In the genomic region with DNA sequence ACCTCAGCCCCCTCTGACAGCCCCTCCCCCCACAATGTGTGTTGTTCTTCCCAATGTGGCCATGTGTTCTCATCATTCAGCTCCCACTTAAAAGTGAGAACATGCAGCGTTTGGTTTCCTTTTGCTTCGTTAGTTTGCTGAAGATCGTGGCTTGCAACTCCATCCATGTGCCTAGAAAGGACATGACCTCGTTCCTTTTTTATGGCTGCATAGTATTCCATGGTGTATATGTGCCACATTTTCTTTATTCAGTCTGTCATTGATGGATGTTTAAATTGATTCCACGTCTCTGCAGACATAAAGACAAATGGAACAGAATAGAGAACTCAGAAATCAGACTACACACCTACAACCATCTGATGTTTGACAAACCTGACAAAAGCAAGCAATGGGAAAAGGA, we compare ENCODE assay signal across 40 cellular contexts. TPM values are rescaled to one million over a fixed set of nuclear protein-coding genes. Genes with fewer than 3 reads are reported as not detected.
"Had no signal": no experiment of that assay in that cellular context is flagged by ENCODE, and none has a peak within 500 bp of the region (broad histone marks: within the 10 kb centered on the region; RNA-seq: fewer than 3 reads in every experiment).

No MANE protein-coding gene starts in this region.

- H3K4me3 Mint-ChIP-seq: activated B cell treated with CpG ODN at 0.5 μM for 24 hours; activated CD4-positive, alpha-beta memory T cell treated with anti-CD3 and anti-CD28 coated beads for 36 hours; activated CD4-positive, alpha-beta T cell treated with anti-CD3 and anti-CD28 coated beads, Interleukin-2, amount 10 ng/mL, durations not matched to agents 24 days and 14 days; activated CD8-positive, alpha-beta T cell treated with anti-CD3 and anti-CD28 coated beads for 36 hours; activated naive CD4-positive, alpha-beta T cell treated with anti-CD3 and anti-CD28 coated beads for 36 hours; activated naive CD8-positive, alpha-beta T cell treated with anti-CD3 and anti-CD28 coated beads, Interleukin-2, amount 10 ng/mL, durations not matched to agents 7 days and 5 days; activated naive CD8-positive, alpha-beta T cell treated with anti-CD3 and anti-CD28 coated beads, Interleukin-2, amount 50 U/mL, for 24 hours; activated T-cell treated with anti-CD3 and anti-CD28 coated beads, Interleukin-2, amount 50 U/mL, for 4 hours; activated T-cell treated with anti-CD3 and anti-CD28 coated beads, Interleukin-2, amount 50 U/mL, for 72 hours; activated T-helper 1 cell treated with anti-CD3 and anti-CD28 coated beads, Interleukin-12 subunit alpha, Interleukin-12 subunit beta, Interleukin-2, Interleukin-4 antibody, amounts not matched to agents 30 ng/mL and 10 ng/mL and 1 ng/mL, durations not matched to agents 14 hours and 24 hours and 36 hours; activated T-helper 17 cell treated with anti-CD3 and anti-CD28 coated beads, Interleukin-2, amount 50 U/mL, for 72 hours; T-helper 1 cell treated with Interleukin-12 subunit alpha and Interleukin-12 subunit beta and Interleukin-4 antibody, amounts not matched to agents 30 μg/mL and 1 μg/mL, for 36 hours; T-helper 2 cell treated with Interferon-gamma antibody and Interleukin-4, amounts not matched to agents 5 μg/mL and 100 μg/mL, for 36 hours had no signal

- FAIRE-seq: TTC549 had no signal

- H3K27ac Mint-ChIP-seq: activated B cell treated with CpG ODN at 0.5 μM for 24 hours; activated CD4-positive, alpha-beta memory T cell treated with anti-CD3 and anti-CD28 coated beads for 36 hours; activated CD4-positive, alpha-beta T cell treated with anti-CD3 and anti-CD28 coated beads, Interleukin-2, amount 10 ng/mL, durations not matched to agents 24 days and 14 days; activated CD8-positive, alpha-beta T cell treated with anti-CD3 and anti-CD28 coated beads for 36 hours; activated naive CD4-positive, alpha-beta T cell treated with anti-CD3 and anti-CD28 coated beads for 36 hours; activated naive CD4-positive, alpha-beta T cell treated with anti-CD3 and anti-CD28 coated beads, Interleukin-2, amount 50 U/mL, for 72 hours; activated naive CD8-positive, alpha-beta T cell treated with anti-CD3 and anti-CD28 coated beads, Interleukin-2, amount 10 ng/mL, durations not matched to agents 7 days and 5 days; activated naive CD8-positive, alpha-beta T cell treated with anti-CD3 and anti-CD28 coated beads, Interleukin-2, amount 50 U/mL, for 24 hours; activated T-cell treated with anti-CD3 and anti-CD28 coated beads, Interleukin-2, amount 50 U/mL, for 72 hours; activated T-helper 1 cell treated with anti-CD3 and anti-CD28 coated beads, Interleukin-12 subunit alpha, Interleukin-12 subunit beta, Interleukin-2, Interleukin-4 antibody, amounts not matched to agents 30 ng/mL and 10 ng/mL and 1 ng/mL, durations not matched to agents 14 hours and 24 hours and 36 hours; activated T-helper 17 cell treated with anti-CD3 and anti-CD28 coated beads, Interleukin-2, amount 50 U/mL, for 72 hours; T-helper 1 cell treated with Interleukin-12 subunit alpha and Interleukin-12 subunit beta and Interleukin-4 antibody, amounts not matched to agents 30 μg/mL and 1 μg/mL, for 36 hours; T-helper 2 cell treated with Interferon-gamma antibody and Interleukin-4, amounts not matched to agents 5 μg/mL and 100 μg/mL, for 36 hours had no signal

- H3K27me3 ChIP-seq: ascending aorta, body of pancreas, brain microvascular endothelial cell had no signal

- H3K9me3 Mint-ChIP-seq: activated B cell treated with CpG ODN at 0.5 μM for 24 hours; activated CD8-positive, alpha-beta T cell treated with anti-CD3 and anti-CD28 coated beads for 36 hours; activated naive CD4-positive, alpha-beta T cell treated with anti-CD3 and anti-CD28 coated beads, Interleukin-2, amount 50 U/mL, for 72 hours; activated naive CD8-positive, alpha-beta T cell treated with anti-CD3 and anti-CD28 coated beads, Interleukin-2, amount 10 ng/mL, durations not matched to agents 7 days and 5 days; activated naive CD8-positive, alpha-beta T cell treated with anti-CD3 and anti-CD28 coated beads, Interleukin-2, amount 50 U/mL, for 24 hours; activated T-cell treated with anti-CD3 and anti-CD28 coated beads, Interleukin-2, amount 50 U/mL, for 4 hours; activated T-cell treated with anti-CD3 and anti-CD28 coated beads, Interleukin-2, amount 50 U/mL, for 72 hours; activated T-helper 1 cell treated with anti-CD3 and anti-CD28 coated beads, Interleukin-12 subunit alpha, Interleukin-12 subunit beta, Interleukin-2, Interleukin-4 antibody, amounts not matched to agents 30 ng/mL and 10 ng/mL and 1 ng/mL, durations not matched to agents 14 hours and 24 hours and 36 hours; activated T-helper 17 cell treated with anti-CD3 and anti-CD28 coated beads, Interleukin-2, amount 50 U/mL, for 72 hours; T-helper 1 cell treated with Interleukin-12 subunit alpha and Interleukin-12 subunit beta and Interleukin-4 antibody, amounts not matched to agents 30 μg/mL and 1 μg/mL, for 36 hours; T-helper 2 cell treated with Interferon-gamma antibody and Interleukin-4, amounts not matched to agents 5 μg/mL and 100 μg/mL, for 36 hours had no signal

- DNase-seq: activated B cell treated with CpG ODN at 0.5 μM for 24 hours; activated CD4-positive, alpha-beta memory T cell treated with anti-CD3 and anti-CD28 coated beads for 36 hours; activated CD4-positive, alpha-beta T cell treated with anti-CD3 and anti-CD28 coated beads for 4 hours; activated CD4-positive, alpha-beta T cell treated with anti-CD3 and anti-CD28 coated beads, Interleukin-2, amount 10 ng/mL, durations not matched to agents 24 days and 14 days; activated CD4-positive, alpha-beta T cell treated with anti-CD3 and anti-CD28 coated beads, Interleukin-2, amount 50 U/mL, for 1 hour; activated CD4-positive, alpha-beta T cell treated with anti-CD3 and anti-CD28 coated beads, Interleukin-2, amount 50 U/mL, for 4 hours; activated CD4-positive, CD25-positive, alpha-beta regulatory T cell treated with anti-CD3 and anti-CD28 coated beads, Interleukin-2, amount 50 U/mL, for 72 hours; activated CD8-positive, alpha-beta memory T cell treated with anti-CD3 and anti-CD28 coated beads, Interleukin-2, amount 50 U/mL, for 4 hours; activated CD8-positive, alpha-beta T cell treated with anti-CD3 and anti-CD28 coated beads for 36 hours; activated effector memory CD4-positive, alpha-beta T cell treated with anti-CD3 and anti-CD28 coated beads, Interleukin-2, amount 50 U/mL, for 16 hours; activated gamma-delta T cell treated with Interleukin-2 at 50 U/mL for 16 hours; activated naive CD4-positive, alpha-beta T cell; activated naive CD4-positive, alpha-beta T cell treated with anti-CD3 and anti-CD28 coated beads for 36 hours; activated naive CD4-positive, alpha-beta T cell treated with anti-CD3 and anti-CD28 coated beads, Interleukin-2, amount 50 U/mL, for 16 hours; activated naive CD8-positive, alpha-beta T cell treated with anti-CD3 and anti-CD28 coated beads, Interleukin-2, amount 10 ng/mL, durations not matched to agents 7 days and 5 days; activated naive CD8-positive, alpha-beta T cell treated with anti-CD3 and anti-CD28 coated beads, Interleukin-2, amount 50 U/mL, for 24 hours; activated T-cell treated with anti-CD3 and anti-CD28 coated beads for 4 hours; activated T-cell treated with anti-CD3 and anti-CD28 coated beads, Interleukin-2, amount 50 U/mL, for 1 hour; activated T-cell treated with anti-CD3 and anti-CD28 coated beads, Interleukin-2, amount 50 U/mL, for 4 hours; activated T-cell treated with anti-CD3 and anti-CD28 coated beads, Interleukin-2, amount 50 U/mL, for 72 hours; amygdala; anterior cingulate cortex; body of pancreas; brain microvascular endothelial cell; central memory CD4-positive, alpha-beta T cell; T-helper 1 cell; T-helper 2 cell; T-helper 9 cell had no signal

- H3K27me3 Mint-ChIP-seq: activated B cell treated with CpG ODN at 0.5 μM for 24 hours; activated CD4-positive, alpha-beta memory T cell treated with anti-CD3 and anti-CD28 coated beads for 36 hours; activated CD4-positive, alpha-beta T cell treated with anti-CD3 and anti-CD28 coated beads, Interleukin-2, amount 10 ng/mL, durations not matched to agents 24 days and 14 days; activated CD8-positive, alpha-beta T cell treated with anti-CD3 and anti-CD28 coated beads for 36 hours; activated naive CD8-positive, alpha-beta T cell treated with anti-CD3 and anti-CD28 coated beads, Interleukin-2, amount 10 ng/mL, durations not matched to agents 7 days and 5 days; activated naive CD8-positive, alpha-beta T cell treated with anti-CD3 and anti-CD28 coated beads, Interleukin-2, amount 50 U/mL, for 24 hours; activated T-helper 17 cell treated with anti-CD3 and anti-CD28 coated beads, Interleukin-2, amount 50 U/mL, for 72 hours had no signal

- H3K9me3 ChIP-seq: ascending aorta, body of pancreas, breast epithelium had no signal

- H3K4me3 ChIP-seq: ascending aorta, body of pancreas, breast epithelium had no signal

- H3K4me1 Mint-ChIP-seq: activated B cell treated with CpG ODN at 0.5 μM for 24 hours; activated CD4-positive, alpha-beta T cell treated with anti-CD3 and anti-CD28 coated beads, Interleukin-2, amount 10 ng/mL, durations not matched to agents 24 days and 14 days; activated naive CD8-positive, alpha-beta T cell treated with anti-CD3 and anti-CD28 coated beads, Interleukin-2, amount 10 ng/mL, durations not matched to agents 7 days and 5 days; activated naive CD8-positive, alpha-beta T cell treated with anti-CD3 and anti-CD28 coated beads, Interleukin-2, amount 50 U/mL, for 24 hours; activated T-helper 17 cell treated with anti-CD3 and anti-CD28 coated beads, Interleukin-2, amount 50 U/mL, for 72 hours had no signal

- H3K36me3 ChIP-seq: ascending aorta, brain microvascular endothelial cell, breast epithelium had no signal

- H3K27ac ChIP-seq: ascending aorta, body of pancreas, brain microvascular endothelial cell, breast epithelium, VCaP had no signal

- ATAC-seq: activated CD8-positive, alpha-beta T cell treated with anti-CD3 and anti-CD28 coated beads for 36 hours; activated naive CD4-positive, alpha-beta T cell treated with anti-CD3 and anti-CD28 coated beads, Interleukin-2, amount 50 U/mL, for 72 hours; activated naive CD8-positive, alpha-beta T cell treated with anti-CD3 and anti-CD28 coated beads, Interleukin-2, amount 50 U/mL, for 24 hours; activated T-cell treated with anti-CD3 and anti-CD28 coated beads, Interleukin-2, amount 50 U/mL, for 4 hours; activated T-cell treated with anti-CD3 and anti-CD28 coated beads, Interleukin-2, amount 50 U/mL, for 72 hours; activated T-helper 17 cell treated with anti-CD3 and anti-CD28 coated beads, Interleukin-2, amount 50 U/mL, for 72 hours; body of pancreas had no signal

- H3K4me1 ChIP-seq: ascending aorta, body of pancreas, breast epithelium had no signal

RNA-seq across cellular contexts. Expression of a gene that starts 46.0 kb away (rescaled TPM):
- total RNA-seq: activated B cell treated with CpG ODN at 0.5 μM for 24 hours; activated CD4-positive, alpha-beta memory T cell treated with anti-CD3 and anti-CD28 coated beads for 36 hours; activated CD4-positive, alpha-beta T cell treated with anti-CD3 and anti-CD28 coated beads, Interleukin-2, amount 10 ng/mL, durations not matched to agents 24 days and 14 days; activated CD8-positive, alpha-beta memory T cell treated with anti-CD3 and anti-CD28 coated beads for 36 hours; activated CD8-positive, alpha-beta T cell treated with anti-CD3 and anti-CD28 coated beads for 36 hours; activated naive CD4-positive, alpha-beta T cell treated with anti-CD3 and anti-CD28 coated beads for 36 hours; activated naive CD4-positive, alpha-beta T cell treated with anti-CD3 and anti-CD28 coated beads, Interleukin-2, amount 50 U/mL, for 72 hours; activated naive CD8-positive, alpha-beta T cell treated with anti-CD3 and anti-CD28 coated beads, Interleukin-2, amount 10 ng/mL, durations not matched to agents 7 days and 5 days; activated T-cell treated with anti-CD3 and anti-CD28 coated beads, Interleukin-2, amount 50 U/mL, for 4 hours; activated T-cell treated with anti-CD3 and anti-CD28 coated beads, Interleukin-2, amount 50 U/mL, for 72 hours; activated T-helper 1 cell treated with anti-CD3 and anti-CD28 coated beads, Interleukin-12 subunit alpha, Interleukin-12 subunit beta, Interleukin-2, Interleukin-4 antibody, amounts not matched to agents 30 ng/mL and 10 ng/mL and 1 ng/mL, durations not matched to agents 14 hours and 24 hours and 36 hours; activated T-helper 17 cell treated with anti-CD3 and anti-CD28 coated beads, Interleukin-2, amount 50 U/mL, for 72 hours; ascending aorta; cardiac septum; cerebellum had no signal
